15 cellular contexts compared by ENCODE assay signal in genomic region chr6:10073326-10073725, GRCh38.
DNase-seq lines count a peak whose midpoint lies in the region; ATAC-seq and TF ChIP-seq lines count a peak whose summit lies in the region.
"Had no signal": no experiment of that assay in that cellular context is flagged by ENCODE, and none has a peak within 500 bp of the region (broad histone marks: within the 10 kb centered on the region; RNA-seq: fewer than 3 reads in every experiment).

No MANE protein-coding gene starts in this region.

- H3K4me3 ChIP-seq in A673 (ENCODE audit: low read depth, low read length, poor library complexity, severe bottlenecking) (no peak overlapping the region), NB4 (ENCODE audit: low read depth, low read length) (no peak overlapping the region), retinal pigment epithelial cell (ENCODE audit: low read length) (no peak overlapping the region), psoas muscle (no peak overlapping the region)
- H3K4me3 ChIP-seq: A549, BLaER1 had no signal

- H3K27ac ChIP-seq in A673 (ENCODE audit: low read depth, low read length, poor library complexity, severe bottlenecking) (no peak overlapping the region), psoas muscle (no peak overlapping the region)
- H3K27ac ChIP-seq: A549, BLaER1 had no signal

- no peak for TF ChIP-seq POLR2A in NB4 (IDR thresholded peaks at IDR 0.05; ENCODE audit: extremely low read depth, insufficient read length)

- no TSS peak for BruUV-seq in A673 (replicated peaks; lab: Mats Ljungman, UMichigan)

- no peak for ATAC-seq in psoas muscle
- ATAC-seq: A549 had no signal

- POLR2A ChIA-PET in A673 (lab: Charles Lee; ENCODE audit: low non-redundant PET): no interaction called here

- H3K9me3 ChIP-seq in A673 (ENCODE audit: low read depth, low read length, poor library complexity, severe bottlenecking): no peaks in the 10 kb centered on the region
- no peaks in the 10 kb centered on the region for H3K9me3 ChIP-seq in psoas muscle
- H3K9me3 ChIP-seq: A549 had no signal

- intact Hi-C loops in A673 (cut with micrococcal nuclease; ENCODE audit: unreplicated experiment) (no loop called here), psoas muscle (cut with DNase I) (no loop called here), posterior vena cava (cut with DNase I) (no loop called here)

- H3K4me1 ChIP-seq in A673 (ENCODE audit: insufficient read depth, low read length, poor library complexity, severe bottlenecking) (peaks cover 3% of the 10 kb centered on the region), psoas muscle (no peaks in the 10 kb centered on the region)
- H3K4me1 ChIP-seq: A549, BLaER1 had no signal

- DNase-seq in A673 (ENCODE audit: low spot score) (peak; percentile 61), Daoy (ENCODE audit: low read depth) (peak; percentile 69), NB4 (ENCODE audit: low read depth) (peak; percentile 75), retinal pigment epithelial cell (ENCODE audit: low read depth) (peak; percentile 62), psoas muscle (no peak), NCI-H1417 treated with DMSO at 0.1 percent for 48 hours (lab: John Stamatoyannopoulos, UW) (no peak), posterior vena cava (ENCODE audit: low spot score) (no peak)
- DNase-seq: AML-193; CD8-positive, alpha-beta memory T cell; DMS53; GOT3; H9; IMR-90 had no signal

- 47 to 69% (median 49%) methylated on average over 9 of the region's 9 CpGs for WGBS in psoas muscle, 3 donors

- CTCF ChIA-PET in A673 (lab: Charles Lee): no interaction called here

- H3K36me3 ChIP-seq in A673 (ENCODE audit: insufficient read depth, low read length, poor library complexity, severe bottlenecking) (no peaks in the 10 kb centered on the region), psoas muscle (ENCODE audit: insufficient read depth in 1 of 2, low read depth in 1 of 2) (no peaks in the 10 kb centered on the region)
- H3K36me3 ChIP-seq: BLaER1 had no signal

- TF ChIP-seq CTCF in A673 (conservative IDR thresholded peaks at IDR 0.05; ENCODE audit: low read depth, low read length): no peak
- no peak for TF ChIP-seq CTCF in NB4 (IDR thresholded peaks at IDR 0.05; ENCODE audit: low read depth, low read length)
- no peak for TF ChIP-seq CTCF in retinal pigment epithelial cell (conservative IDR thresholded peaks at IDR 0.05; ENCODE audit: low read depth, low read length)
- TF ChIP-seq CTCF in psoas muscle (IDR thresholded peaks at IDR 0.05): no peak

- H3K27me3 ChIP-seq in A673 (replicated peaks; ENCODE audit: insufficient read depth, low read depth, low read length, poor library complexity): no peaks in the 10 kb centered on the region
- no peaks in the 10 kb centered on the region for H3K27me3 ChIP-seq in psoas muscle (ENCODE audit: insufficient read depth in 3 of 3, low read length in 2 of 3)
- H3K27me3 ChIP-seq: BLaER1 had no signal

Comparison
In these comparisons a context has a peak if more than half of its experiments do, and no peak if none do; other contexts are left out.
1. DNase-seq: peak in A673 (single experiment), Daoy (single experiment), NB4 (single experiment) and retinal pigment epithelial cell (single experiment); none in psoas muscle (0 of 2), NCI-H1417 treated with DMSO at 0.1 percent for 48 hours (single experiment) and posterior vena cava (single experiment).